9 cellular contexts compared by ENCODE assay signal in the genomic region with DNA sequence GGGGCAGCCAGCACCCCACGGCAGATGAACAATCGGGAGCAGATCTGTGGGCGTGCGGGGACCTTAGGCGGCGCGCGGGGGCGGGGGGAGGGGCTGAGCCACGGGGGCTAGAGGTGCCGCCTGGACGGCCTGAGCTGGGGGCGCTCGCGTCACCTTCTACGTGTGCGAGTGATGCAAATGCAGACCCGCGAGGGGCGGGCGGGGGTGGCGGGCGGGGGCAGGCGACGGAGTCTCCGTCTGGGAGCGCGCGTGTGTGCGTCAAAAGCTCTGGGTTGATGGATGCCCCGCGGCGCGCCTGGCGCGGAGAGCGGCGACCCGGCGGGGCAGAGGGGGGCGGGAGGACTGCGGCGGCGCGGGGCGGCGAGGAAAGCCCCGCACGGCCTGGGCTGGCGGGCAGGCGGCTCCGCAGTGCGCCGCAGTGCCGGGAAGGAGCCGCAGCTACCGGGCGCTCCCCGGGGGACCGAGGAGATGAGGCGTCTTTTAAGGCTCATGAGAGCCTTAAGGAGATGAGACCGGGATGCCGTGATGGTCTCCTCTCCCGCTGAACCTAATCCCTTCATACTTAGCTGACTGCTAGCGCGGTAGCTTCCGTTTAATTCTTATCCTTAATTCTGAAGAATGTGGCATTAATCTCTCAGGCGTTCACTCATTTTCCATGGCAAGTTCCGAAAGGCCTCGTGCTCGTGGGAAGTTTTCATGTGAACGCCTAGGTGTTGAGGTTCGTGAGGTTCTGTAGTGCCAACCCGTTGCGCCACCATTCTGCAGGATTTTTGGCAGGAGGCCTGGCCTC. TPM values are rescaled to one million over a fixed set of nuclear protein-coding genes. Genes with fewer than 3 reads are reported as not detected.
A peak's percentile ranks its signal among the peaks of the same experiment; 100 is the strongest.
DNase-seq lines count a peak whose midpoint lies in the region; ATAC-seq, FAIRE-seq and TF ChIP-seq lines count a peak whose summit lies in the region.
"Had no signal": no experiment of that assay in that cellular context is flagged by ENCODE, and none has a peak within 500 bp of the region (broad histone marks: within the 10 kb centered on the region; RNA-seq: fewer than 3 reads in every experiment).

No MANE protein-coding gene starts in this region.

- TF ChIP-seq CTCF in A549 (IDR thresholded peaks at IDR 0.05) (no peak), GM13976 (IDR thresholded peaks at IDR 0.05; ENCODE audit: borderline replicate concordance, control extremely low read depth, extremely low read depth, insufficient read depth, missing control alignments) (no peak)

- no peak for TF ChIP-seq RAD21 in A549 (conservative IDR thresholded peaks at IDR 0.05 in 1 of 2, IDR thresholded peaks at IDR 0.05 in 1 of 2)

- no peak for FAIRE-seq in A549 (lab: Jason Lieb, UNC)

- CTCF ChIA-PET in A549 (lab: Yijun Ruan, JAX): no interaction called here

- peaks cover 84% of the 10 kb centered on the region for H3K27me3 Mint-ChIP-seq in activated T-cell treated with anti-CD3 and anti-CD28 coated beads, Interleukin-2, amount 50 U/mL, for 24 hours

- peak overlapping the region; percentile 25; the same call in 1 of the 3 replicates for H3K4me3 ChIP-seq in A549

- peak overlapping the region; percentile 71 for H3K4me3 Mint-ChIP-seq in activated T-cell treated with anti-CD3 and anti-CD28 coated beads, Interleukin-2, amount 50 U/mL, for 24 hours

- H3K27ac Mint-ChIP-seq in activated T-cell treated with anti-CD3 and anti-CD28 coated beads, Interleukin-2, amount 50 U/mL, for 24 hours: no peak overlapping the region

- WGBS in A549 (ENCODE audit: missing lambda C conversion rate): 35% methylated on average over 21 of the region's 75 CpGs

- H3K36me3 Mint-ChIP-seq in activated T-cell treated with anti-CD3 and anti-CD28 coated beads, Interleukin-2, amount 50 U/mL, for 24 hours (ENCODE audit: low read depth): no peaks in the 10 kb centered on the region

- POLR2A ChIA-PET in A549 (lab: Yijun Ruan, JAX): no interaction called here

- H3K4me1 ChIP-seq in A549: peaks cover 7% of the 10 kb centered on the region; the same call in 1 of the 3 replicates

- TF ChIP-seq POLR2A in A549 (IDR thresholded peaks at IDR 0.05; ENCODE audit: low read length): no peak

- H3K9me3 Mint-ChIP-seq in activated T-cell treated with anti-CD3 and anti-CD28 coated beads, Interleukin-2, amount 50 U/mL, for 24 hours: no peaks in the 10 kb centered on the region

- no peak for DNase-seq in A549 (ENCODE audit: low read depth in 1 of 2, low spot score in 1 of 2)
- DNase-seq in GM13976 (ENCODE audit: low spot score): peak; percentile 33
- DNase-seq in activated T-cell treated with anti-CD3 and anti-CD28 coated beads, Interleukin-2, amount 50 U/mL, for 24 hours: no peak
- DNase-seq in iPS-NIHi7 (ENCODE audit: extremely low spot score): peak; percentile 68
- DNase-seq in NCI-H1436 treated with DMSO at 0.1 percent for 48 hours (lab: John Stamatoyannopoulos, UW): no peak
- DNase-seq: SIG-M5 had no signal

- TF ChIP-seq EP300 in A549 (IDR thresholded peaks at IDR 0.05): no peak

- H3K4me1 Mint-ChIP-seq in activated T-cell treated with anti-CD3 and anti-CD28 coated beads, Interleukin-2, amount 50 U/mL, for 24 hours (ENCODE audit: low read depth): peaks cover 32% of the 10 kb centered on the region

- H3K9me3 ChIP-seq in A549: no peaks in the 10 kb centered on the region

- H3K4me2 ChIP-seq in A549: peak overlapping the region; percentile 82

- in situ Hi-C loops in GM13976 (cut with MboI; ENCODE audit: low sequenced_read_pairs, unreplicated experiment): no loop called here

- ATAC-seq in A549 (no peak), HG03135 (IDR thresholded peaks at IDR 0.05; ENCODE audit: unreplicated experiment) (no peak), GM21526 (IDR thresholded peaks at IDR 0.05; ENCODE audit: low FRiP score, unreplicated experiment) (no peak), GM18909 (IDR thresholded peaks at IDR 0.05; ENCODE audit: poor library complexity, unreplicated experiment) (no peak)

- no peak overlapping the region for H3K27ac ChIP-seq in A549

TF ChIP-seq in A549, 52 proteins besides CTCF, POLR2A, EP300 and RAD21:
- no peak for TF ChIP-seq RFX5 (IDR thresholded peaks at IDR 0.05)
- TF ChIP-seq REST (IDR thresholded peaks at IDR 0.05): no peak
- TF ChIP-seq MYC (IDR thresholded peaks at IDR 0.05; ENCODE audit: borderline replicate concordance, low read length): no peak
- TF ChIP-seq FOXS1 (CRISPR knock-in tag; IDR thresholded peaks at IDR 0.05): no peak
- no peak for TF ChIP-seq MAX (IDR thresholded peaks at IDR 0.05)
- no peak for TF ChIP-seq EHF (CRISPR knock-in tag; IDR thresholded peaks at IDR 0.05)

RNA-seq across cellular contexts. Expression of gene SV2C, which starts 1.5 kb away (rescaled TPM):
- not detected in 2 replicates for polyA plus RNA-seq in A549 (2011; rRNA removed)
- not detected in 2 replicates for polyA plus RNA-seq in A549 (2012; cell fraction: cytosol; rRNA removed)
- polyA plus RNA-seq in A549 (2012; cell fraction: nucleus; rRNA removed): not detected in 2 replicates
- polyA plus RNA-seq in A549 (2017; fragmentation: RNase III; extraction: RNeasy Plus Mini Kit Qiagen cat#74134 plus additional on column Dnase treatment): not detected in 3 replicates
- polyA minus RNA-seq in A549 (2011; rRNA and poly(A)+ RNA removed): not detected in 2 replicates

Comparison
In these comparisons a context has a peak if more than half of its experiments do, and no peak if none do; other contexts are left out.
1. DNase-seq: peak in GM13976 (single experiment) and iPS-NIHi7 (single experiment); none in A549 (0 of 2), activated T-cell treated with anti-CD3 and anti-CD28 coated beads, Interleukin-2, amount 50 U/mL, for 24 hours (single experiment) and NCI-H1436 treated with DMSO at 0.1 percent for 48 hours (single experiment).